1 cellular context compared by ENCODE assay signal in genomic region chr17:27446569-27447301, GRCh38.
TF ChIP-seq lines count a peak whose summit lies in the region.

No MANE protein-coding gene starts in this region.

TF ChIP-seq in HEK293, 187 proteins besides CTCF, POLR2A, EP300 and RAD21 (continued from another document):
- TF ChIP-seq ZNF280D (tag by site-specific recombination; IDR thresholded peaks at IDR 0.05): no peak
- no peak for TF ChIP-seq ZNF10 (tag by site-specific recombination; IDR thresholded peaks at IDR 0.05)
- TF ChIP-seq ZNF549 (tag by site-specific recombination; IDR thresholded peaks at IDR 0.05): no peak
- no peak for TF ChIP-seq SCRT1 (tag by site-specific recombination; IDR thresholded peaks at IDR 0.05; ENCODE audit: borderline replicate concordance)
- no peak for TF ChIP-seq ZNF621 (tag by site-specific recombination; IDR thresholded peaks at IDR 0.05)
- TF ChIP-seq ZXDB (tag by site-specific recombination; IDR thresholded peaks at IDR 0.05): no peak
- TF ChIP-seq ZBTB1 (tag by site-specific recombination; IDR thresholded peaks at IDR 0.05): no peak
- no peak for TF ChIP-seq TCF7L2 (IDR thresholded peaks at IDR 0.05; ENCODE audit: borderline replicate concordance, low read depth, low read length)
- TF ChIP-seq, protein P1, sequence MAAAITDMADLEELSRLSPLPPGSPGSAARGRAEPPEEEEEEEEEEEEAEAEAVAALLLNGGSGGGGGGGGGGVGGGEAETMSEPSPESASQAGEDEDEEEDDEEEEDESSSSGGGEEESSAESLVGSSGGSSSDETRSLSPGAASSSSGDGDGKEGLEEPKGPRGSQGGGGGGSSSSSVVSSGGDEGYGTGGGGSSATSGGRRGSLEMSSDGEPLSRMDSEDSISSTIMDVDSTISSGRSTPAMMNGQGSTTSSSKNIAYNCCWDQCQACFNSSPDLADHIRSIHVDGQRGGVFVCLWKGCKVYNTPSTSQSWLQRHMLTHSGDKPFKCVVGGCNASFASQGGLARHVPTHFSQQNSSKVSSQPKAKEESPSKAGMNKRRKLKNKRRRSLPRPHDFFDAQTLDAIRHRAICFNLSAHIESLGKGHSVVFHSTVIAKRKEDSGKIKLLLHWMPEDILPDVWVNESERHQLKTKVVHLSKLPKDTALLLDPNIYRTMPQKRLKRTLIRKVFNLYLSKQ (tag by site-specific recombination; IDR thresholded peaks at IDR 0.05; ENCODE audit: borderline replicate concordance): no peak
- TF ChIP-seq INSM2 (tag by site-specific recombination; IDR thresholded peaks at IDR 0.05): no peak; the same call in 1 of the 2 replicates
- no peak for TF ChIP-seq ZNF148 (tag by site-specific recombination; IDR thresholded peaks at IDR 0.05; ENCODE audit: borderline replicate concordance)
- TF ChIP-seq ZNF302 (tag by site-specific recombination; IDR thresholded peaks at IDR 0.05; ENCODE audit: low read depth): no peak
- no peak for TF ChIP-seq ZNF169 (tag by site-specific recombination; IDR thresholded peaks at IDR 0.05)
- TF ChIP-seq ZNF548 (tag by site-specific recombination; IDR thresholded peaks at IDR 0.05): no peak
- no peak for TF ChIP-seq ZSCAN23 (tag by site-specific recombination; IDR thresholded peaks at IDR 0.05)
- TF ChIP-seq ZNF155 (tag by site-specific recombination; IDR thresholded peaks at IDR 0.05): no peak
- TF ChIP-seq RBAK (tag by site-specific recombination; IDR thresholded peaks at IDR 0.05): no peak
- no peak for TF ChIP-seq PRDM4 (tag by site-specific recombination; IDR thresholded peaks at IDR 0.05)
- no peak for TF ChIP-seq ZNF223 (tag by site-specific recombination; IDR thresholded peaks at IDR 0.05)
- TF ChIP-seq, protein P2, sequence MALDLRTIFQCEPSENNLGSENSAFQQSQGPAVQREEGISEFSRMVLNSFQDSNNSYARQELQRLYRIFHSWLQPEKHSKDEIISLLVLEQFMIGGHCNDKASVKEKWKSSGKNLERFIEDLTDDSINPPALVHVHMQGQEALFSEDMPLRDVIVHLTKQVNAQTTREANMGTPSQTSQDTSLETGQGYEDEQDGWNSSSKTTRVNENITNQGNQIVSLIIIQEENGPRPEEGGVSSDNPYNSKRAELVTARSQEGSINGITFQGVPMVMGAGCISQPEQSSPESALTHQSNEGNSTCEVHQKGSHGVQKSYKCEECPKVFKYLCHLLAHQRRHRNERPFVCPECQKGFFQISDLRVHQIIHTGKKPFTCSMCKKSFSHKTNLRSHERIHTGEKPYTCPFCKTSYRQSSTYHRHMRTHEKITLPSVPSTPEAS (tag by site-specific recombination; IDR thresholded peaks at IDR 0.05): no peak
- TF ChIP-seq ZNF248 (tag by site-specific recombination; IDR thresholded peaks at IDR 0.05): no peak
- TF ChIP-seq ZNF658 (tag by site-specific recombination; IDR thresholded peaks at IDR 0.05): no peak
- no peak for TF ChIP-seq OVOL3 (tag by site-specific recombination; IDR thresholded peaks at IDR 0.05)
- TF ChIP-seq ZNF133 (tag by site-specific recombination; IDR thresholded peaks at IDR 0.05): no peak
- no peak for TF ChIP-seq ZNF157 (tag by site-specific recombination; IDR thresholded peaks at IDR 0.05)
- TF ChIP-seq ZNF214 (tag by site-specific recombination; IDR thresholded peaks at IDR 0.05; ENCODE audit: borderline replicate concordance): no peak
- no peak for TF ChIP-seq ZNF558 (tag by site-specific recombination; IDR thresholded peaks at IDR 0.05)
- no peak for TF ChIP-seq ZNF114 (tag by site-specific recombination; IDR thresholded peaks at IDR 0.05)
- TF ChIP-seq ZNF624 (tag by site-specific recombination; IDR thresholded peaks at IDR 0.05): no peak
- no peak for TF ChIP-seq KLF7 (tag by site-specific recombination; IDR thresholded peaks at IDR 0.05; ENCODE audit: borderline replicate concordance)
- no peak; the same call in 1 of the 2 replicates for TF ChIP-seq ZNF692 (tag by site-specific recombination; IDR thresholded peaks at IDR 0.05)
- no peak for TF ChIP-seq ZNF677 (tag by site-specific recombination; IDR thresholded peaks at IDR 0.05)
- TF ChIP-seq GLIS2 (tag by site-specific recombination; IDR thresholded peaks at IDR 0.05): no peak
- TF ChIP-seq ZNF585B (tag by site-specific recombination; IDR thresholded peaks at IDR 0.05): no peak
- no peak for TF ChIP-seq GLI2 (tag by site-specific recombination; IDR thresholded peaks at IDR 0.05; ENCODE audit: borderline replicate concordance, low read depth)
- peak; percentile 44; the same call in 1 of the 2 replicates for TF ChIP-seq ZBTB48 (tag by site-specific recombination; IDR thresholded peaks at IDR 0.05)
- no peak for TF ChIP-seq ZNF202 (tag by site-specific recombination; IDR thresholded peaks at IDR 0.05; ENCODE audit: borderline replicate concordance)
- TF ChIP-seq KLF10 (tag by site-specific recombination; IDR thresholded peaks at IDR 0.05): no peak
- no peak for TF ChIP-seq ZNF416 (tag by site-specific recombination; IDR thresholded peaks at IDR 0.05)
- no peak for TF ChIP-seq ZFP37 (tag by site-specific recombination; IDR thresholded peaks at IDR 0.05)
- no peak for TF ChIP-seq ZFP3 (tag by site-specific recombination; IDR thresholded peaks at IDR 0.05; ENCODE audit: low read depth)
- TF ChIP-seq ZFP69B (tag by site-specific recombination; IDR thresholded peaks at IDR 0.05): 0 out of 2 replicates have a peak, but pooled peaks have one; percentile 12
- no peak for TF ChIP-seq ZNF280C (tag by site-specific recombination; IDR thresholded peaks at IDR 0.05)
- 0 out of 2 replicates have a peak, but pooled peaks have one; percentile 27 for TF ChIP-seq KLF8 (tag by site-specific recombination; IDR thresholded peaks at IDR 0.05)
- no peak for TF ChIP-seq ZNF555 (tag by site-specific recombination; conservative IDR thresholded peaks at IDR 0.05)
- TF ChIP-seq ZNF366 (tag by site-specific recombination; conservative IDR thresholded peaks at IDR 0.05): peak; percentile 51
- TF ChIP-seq SCRT2 (tag by site-specific recombination; IDR thresholded peaks at IDR 0.05): no peak
- no peak for TF ChIP-seq ZNF600 (tag by site-specific recombination; IDR thresholded peaks at IDR 0.05)
- TF ChIP-seq ZNF239 (tag by site-specific recombination; IDR thresholded peaks at IDR 0.05): no peak
- TF ChIP-seq, protein P3, sequence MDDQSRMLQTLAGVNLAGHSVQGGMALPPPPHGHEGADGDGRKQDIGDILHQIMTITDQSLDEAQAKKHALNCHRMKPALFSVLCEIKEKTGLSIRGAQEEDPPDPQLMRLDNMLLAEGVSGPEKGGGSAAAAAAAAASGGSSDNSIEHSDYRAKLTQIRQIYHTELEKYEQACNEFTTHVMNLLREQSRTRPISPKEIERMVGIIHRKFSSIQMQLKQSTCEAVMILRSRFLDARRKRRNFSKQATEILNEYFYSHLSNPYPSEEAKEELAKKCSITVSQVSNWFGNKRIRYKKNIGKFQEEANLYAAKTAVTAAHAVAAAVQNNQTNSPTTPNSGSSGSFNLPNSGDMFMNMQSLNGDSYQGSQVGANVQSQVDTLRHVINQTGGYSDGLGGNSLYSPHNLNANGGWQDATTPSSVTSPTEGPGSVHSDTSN (CRISPR knock-in tag; IDR thresholded peaks at IDR 0.05): no peak
- peak; percentile 84 for TF ChIP-seq ZNF629 (tag by site-specific recombination; IDR thresholded peaks at IDR 0.05)
- no peak for TF ChIP-seq ZNF571 (tag by site-specific recombination; IDR thresholded peaks at IDR 0.05)
- TF ChIP-seq ZNF747 (tag by site-specific recombination; IDR thresholded peaks at IDR 0.05): no peak
- TF ChIP-seq ZNF221 (tag by site-specific recombination; IDR thresholded peaks at IDR 0.05; ENCODE audit: borderline replicate concordance): no peak
